In genomic region chr19:38793186-38793585, GRCh38 we compare ENCODE assay signal across 10 cellular contexts. TPM values are rescaled to one million over a fixed set of nuclear protein-coding genes. Genes with fewer than 3 reads are reported as not detected.
DNase-seq lines count a peak whose midpoint lies in the region; ATAC-seq and TF ChIP-seq lines count a peak whose summit lies in the region.
"Had no signal": no experiment of that assay in that cellular context is flagged by ENCODE, and none has a peak within 500 bp of the region (broad histone marks: within the 10 kb centered on the region; RNA-seq: fewer than 3 reads in every experiment).

No MANE protein-coding gene starts in this region.

- POLR2A ChIA-PET in RWPE1 (lab: Yijun Ruan, JAX; ENCODE audit: low non-redundant PET) = no interaction called here

- no peaks in the 10 kb centered on the region for H3K27me3 ChIP-seq in skeletal muscle satellite cell (ENCODE audit: control insufficient read depth, insufficient read depth, low read length)
- H3K27me3 ChIP-seq: upper lobe of right lung had no signal

- H3K4me3 Mint-ChIP-seq in activated CD8-positive, alpha-beta memory T cell treated with anti-CD3 and anti-CD28 coated beads, Interleukin-2, amount 10 ng/mL, durations not matched to agents 7 days and 5 days = peak overlapping the region; percentile 5

- peak overlapping the region; percentile 90 for H3K27ac ChIP-seq in RWPE1

- no peak overlapping the region for H3K9ac ChIP-seq in skeletal muscle satellite cell (ENCODE audit: low read depth, low read length)

- H3K36me3 Mint-ChIP-seq in activated CD8-positive, alpha-beta memory T cell treated with anti-CD3 and anti-CD28 coated beads, Interleukin-2, amount 10 ng/mL, durations not matched to agents 7 days and 5 days = no peaks in the 10 kb centered on the region

- DNase-seq in activated CD8-positive, alpha-beta memory T cell treated with anti-CD3 and anti-CD28 coated beads, Interleukin-2, amount 10 ng/mL, durations not matched to agents 7 days and 5 days = no peak
- no peak for DNase-seq in activated CD8-positive, alpha-beta memory T cell treated with anti-CD3 and anti-CD28 coated beads, Interleukin-2, amount 50 U/mL, for 48 hours
- DNase-seq in RWPE1 (ENCODE audit: low spot score) = peak; percentile 86
- peak; percentile 32 for DNase-seq in fibroblast of gingiva (ENCODE audit: low read depth)
- DNase-seq in NCI-H146 treated with DMSO at 0.1 percent for 48 hours (lab: John Stamatoyannopoulos, UW; ENCODE audit: unreplicated experiment) = no peak
- no peak for DNase-seq in hypothalamus (lab: John Stamatoyannopoulos, UW)
- DNase-seq: NCI-H1436 had no signal

- no peak overlapping the region for H3K27ac Mint-ChIP-seq in activated CD8-positive, alpha-beta memory T cell treated with anti-CD3 and anti-CD28 coated beads, Interleukin-2, amount 10 ng/mL, durations not matched to agents 7 days and 5 days

- CTCF ChIA-PET in activated CD8-positive, alpha-beta memory T cell treated with anti-CD3 and anti-CD28 coated beads, Interleukin-2, amount 10 ng/mL, durations not matched to agents 7 days and 5 days (lab: Charles Lee) = interaction anchor here (0.7 to 3.0 kb wide), 4 partner anchors 9 to 137 kb away, joined by 3 to 9 read pairs (median 5); partner anchors contain the start of genes MRPS12 and SARS2
- CTCF ChIA-PET in RWPE1 (lab: Yijun Ruan, JAX) = interaction anchor here (0.8 kb wide), 1 partner anchor 23 kb away, joined by 3 read pairs; no protein-coding TSS in a partner anchor

- no peak for ATAC-seq in activated CD8-positive, alpha-beta memory T cell treated with anti-CD3 and anti-CD28 coated beads, Interleukin-2, amount 10 ng/mL, durations not matched to agents 7 days and 5 days
- no peak for ATAC-seq in HG02884 (IDR thresholded peaks at IDR 0.05; ENCODE audit: unreplicated experiment)

- H3K4me1 ChIP-seq in skeletal muscle satellite cell (ENCODE audit: control insufficient read depth, insufficient read depth, low read length) = peaks cover 9% of the 10 kb centered on the region

- H3K4me3 ChIP-seq in skeletal muscle satellite cell (ENCODE audit: low read length) = no peak overlapping the region

- TF ChIP-seq CTCF in RWPE1 (conservative IDR thresholded peaks at IDR 0.05; ENCODE audit: low read depth) = no peak

- peaks cover 5% of the 10 kb centered on the region for H3K4me1 Mint-ChIP-seq in activated CD8-positive, alpha-beta memory T cell treated with anti-CD3 and anti-CD28 coated beads, Interleukin-2, amount 10 ng/mL, durations not matched to agents 7 days and 5 days

- no peaks in the 10 kb centered on the region for H3K36me3 ChIP-seq in skeletal muscle satellite cell (ENCODE audit: insufficient read depth, low read length)
- H3K36me3 ChIP-seq: upper lobe of right lung had no signal

- H3K27me3 Mint-ChIP-seq in activated CD8-positive, alpha-beta memory T cell treated with anti-CD3 and anti-CD28 coated beads, Interleukin-2, amount 10 ng/mL, durations not matched to agents 7 days and 5 days = peaks cover 6% of the 10 kb centered on the region

- no peaks in the 10 kb centered on the region for H3K9me3 ChIP-seq in skeletal muscle satellite cell (replicated peaks; ENCODE audit: low read length)
- H3K9me3 ChIP-seq: upper lobe of right lung had no signal

- no peaks in the 10 kb centered on the region for H3K9me3 Mint-ChIP-seq in activated CD8-positive, alpha-beta memory T cell treated with anti-CD3 and anti-CD28 coated beads, Interleukin-2, amount 10 ng/mL, durations not matched to agents 7 days and 5 days (ENCODE audit: low read depth)

- H3K4me2 ChIP-seq in skeletal muscle satellite cell (ENCODE audit: low read length) = peak overlapping the region; percentile 10

RNA-seq across cellular contexts. Expression of gene LGALS7B, which starts 4.2 kb away (rescaled TPM):
- not detected for total RNA-seq in activated CD8-positive, alpha-beta memory T cell treated with anti-CD3 and anti-CD28 coated beads, Interleukin-2, amount 10 ng/mL, durations not matched to agents 7 days and 5 days
- total RNA-seq in skeletal muscle satellite cell (2012; rRNA removed) = not detected in 2 replicates

RNA-seq across cellular contexts. Expression of gene LGALS4, which starts 19.6 kb away (rescaled TPM):
- 1 to 10 TPM; 1.4 to 2.4 TPM for total RNA-seq in activated CD8-positive, alpha-beta memory T cell treated with anti-CD3 and anti-CD28 coated beads, Interleukin-2, amount 10 ng/mL, durations not matched to agents 7 days and 5 days
- total RNA-seq in skeletal muscle satellite cell (2012; rRNA removed) = 0.25 TPM in 1 of 2 replicates, not detected in the other

RNA-seq across cellular contexts. Expression of gene LGALS7, which starts 19.9 kb away (rescaled TPM):
- not detected for total RNA-seq in activated CD8-positive, alpha-beta memory T cell treated with anti-CD3 and anti-CD28 coated beads, Interleukin-2, amount 10 ng/mL, durations not matched to agents 7 days and 5 days
- not detected in 2 replicates for total RNA-seq in skeletal muscle satellite cell (2012; rRNA removed)
- total RNA-seq: upper lobe of right lung had no signal

RNA-seq across cellular contexts. Expression of gene ECH1, which starts 38.4 kb away (rescaled TPM):
- 100 to 1,000 TPM; 207 to 214 TPM for total RNA-seq in activated CD8-positive, alpha-beta memory T cell treated with anti-CD3 and anti-CD28 coated beads, Interleukin-2, amount 10 ng/mL, durations not matched to agents 7 days and 5 days
- 14.4 and 23.2 TPM in 2 replicates for total RNA-seq in skeletal muscle satellite cell (2012; rRNA removed)

RNA-seq across cellular contexts. Expression of gene CAPN12, which starts 48.9 kb away (rescaled TPM):
- 10 to 100 TPM in 1 of 2 experiments, 1 to 10 TPM in 1; 8.4 to 17.5 TPM for total RNA-seq in activated CD8-positive, alpha-beta memory T cell treated with anti-CD3 and anti-CD28 coated beads, Interleukin-2, amount 10 ng/mL, durations not matched to agents 7 days and 5 days
- total RNA-seq in skeletal muscle satellite cell (2012; rRNA removed) = 0.25 TPM in 1 of 2 replicates, not detected in the other

Comparison
In these comparisons a context has a peak if more than half of its experiments do, and no peak if none do; other contexts are left out.
1. DNase-seq: peak in RWPE1 (single experiment) and fibroblast of gingiva (single experiment); none in activated CD8-positive, alpha-beta memory T cell treated with anti-CD3 and anti-CD28 coated beads, Interleukin-2, amount 10 ng/mL, durations not matched to agents 7 days and 5 days (single experiment), activated CD8-positive, alpha-beta memory T cell treated with anti-CD3 and anti-CD28 coated beads, Interleukin-2, amount 50 U/mL, for 48 hours (single experiment), NCI-H146 treated with DMSO at 0.1 percent for 48 hours (single experiment) and hypothalamus (0 of 51).